16 cellular contexts compared by ENCODE assay signal in the genomic region with DNA sequence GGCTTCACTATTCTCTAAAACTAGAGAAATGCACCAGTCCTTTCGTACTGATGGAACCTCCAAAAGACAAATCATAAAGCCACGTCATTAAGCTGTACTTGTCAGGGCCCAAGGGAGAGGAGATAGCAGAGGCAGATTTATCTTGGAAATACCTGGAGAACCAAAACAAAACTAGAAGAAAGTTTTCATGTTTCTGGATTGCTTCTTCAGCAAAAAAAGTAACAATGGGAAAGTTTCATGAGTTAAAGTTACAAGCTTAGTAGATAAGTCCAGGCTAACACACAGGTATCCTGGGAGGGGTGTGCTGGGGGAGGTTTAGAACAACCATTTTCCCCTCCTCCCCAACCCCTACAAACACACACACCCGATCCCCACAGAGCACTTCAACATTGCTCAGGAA. TPM values are rescaled to one million over a fixed set of nuclear protein-coding genes. Genes with fewer than 3 reads are reported as not detected.
DNase-seq lines count a peak whose midpoint lies in the region; ATAC-seq, FAIRE-seq and TF ChIP-seq lines count a peak whose summit lies in the region.
"Had no signal": no experiment of that assay in that cellular context is flagged by ENCODE, and none has a peak within 500 bp of the region (broad histone marks: within the 10 kb centered on the region; RNA-seq: fewer than 3 reads in every experiment).

No MANE protein-coding gene starts in this region.

- no peak overlapping the region for H3K27ac ChIP-seq in CD4-positive, CD25-positive, alpha-beta regulatory T cell (ENCODE audit: insufficient read depth, low read length, poor library complexity, severe bottlenecking)
- H3K27ac ChIP-seq: ovary had no signal

- peaks cover 94% of the 10 kb centered on the region for H3K4me1 ChIP-seq in CD4-positive, CD25-positive, alpha-beta regulatory T cell (ENCODE audit: control insufficient read depth, insufficient read depth, low read length, poor library complexity, severe bottlenecking)

- peaks cover 87% of the 10 kb centered on the region for H3K4me1 Mint-ChIP-seq in activated CD4-positive, alpha-beta T cell treated with anti-CD3 and anti-CD28 coated beads, Interleukin-2, amount 10 ng/mL, durations not matched to agents 7 days and 5 days
- H3K4me1 Mint-ChIP-seq in CD4-positive, CD25-positive, alpha-beta regulatory T cell: peaks cover 27 to 98% (median 59%) of the 10 kb centered on the region in 4 donors
- H3K4me1 Mint-ChIP-seq in activated CD8-positive, alpha-beta T cell treated with anti-CD3 and anti-CD28 coated beads, Interleukin-2, amount 10 ng/mL, durations not matched to agents 7 days and 5 days (ENCODE audit: low read depth): peaks cover 88% of the 10 kb centered on the region
- H3K4me1 Mint-ChIP-seq in nephron: peaks cover 81% of the 10 kb centered on the region

- no peak for TF ChIP-seq CTCF in nephron (IDR thresholded peaks at IDR 0.05; ENCODE audit: unreplicated experiment in 3 of 3)
- no peak for TF ChIP-seq CTCF in D721Med (IDR thresholded peaks at IDR 0.05; ENCODE audit: insufficient read depth, missing control alignments)

- FAIRE-seq in D721Med (lab: Jason Lieb, UNC): no peak

- CTCF ChIA-PET in activated CD4-positive, alpha-beta T cell treated with anti-CD3 and anti-CD28 coated beads, Interleukin-2, amount 10 ng/mL, durations not matched to agents 7 days and 5 days (lab: Charles Lee): interaction anchor here (1.1 to 3.4 kb wide), 2 partner anchors 12 to 152 kb away, joined by 4 to 17 read pairs; no protein-coding TSS in a partner anchor
- CTCF ChIA-PET in activated CD8-positive, alpha-beta T cell treated with anti-CD3 and anti-CD28 coated beads, Interleukin-2, amount 10 ng/mL, durations not matched to agents 7 days and 5 days (lab: Charles Lee): interaction anchor here (1.8 to 3.0 kb wide), 2 partner anchors 9 to 11 kb away, joined by 4 to 17 read pairs; no protein-coding TSS in a partner anchor

- peaks cover 5% of the 10 kb centered on the region for H3K36me3 ChIP-seq in CD4-positive, CD25-positive, alpha-beta regulatory T cell (ENCODE audit: control insufficient read depth, insufficient read depth, low read length)
- H3K36me3 ChIP-seq: ovary had no signal

- peaks cover 20% of the 10 kb centered on the region for H3K36me3 Mint-ChIP-seq in activated CD4-positive, alpha-beta T cell treated with anti-CD3 and anti-CD28 coated beads, Interleukin-2, amount 10 ng/mL, durations not matched to agents 7 days and 5 days (ENCODE audit: low read depth)
- peaks cover 5% of the 10 kb centered on the region for H3K36me3 Mint-ChIP-seq in CD4-positive, CD25-positive, alpha-beta regulatory T cell
- H3K36me3 Mint-ChIP-seq in activated CD8-positive, alpha-beta T cell treated with anti-CD3 and anti-CD28 coated beads, Interleukin-2, amount 10 ng/mL, durations not matched to agents 7 days and 5 days (ENCODE audit: low read depth): peaks cover 34% of the 10 kb centered on the region
- H3K36me3 Mint-ChIP-seq in nephron (ENCODE audit: low read depth): no peaks in the 10 kb centered on the region

- no peak for ATAC-seq in CD4-positive, CD25-positive, alpha-beta regulatory T cell (ENCODE audit: low read depth in 2 of 2)
- ATAC-seq in activated CD8-positive, alpha-beta T cell treated with anti-CD3 and anti-CD28 coated beads, Interleukin-2, amount 10 ng/mL, durations not matched to agents 7 days and 5 days: no peak
- no peak for ATAC-seq in HG02798 (IDR thresholded peaks at IDR 0.05; ENCODE audit: poor library complexity, unreplicated experiment)
- ATAC-seq: Panc1; stimulated activated memory B cell treated with anti-CD40 and anti-IgM and Interleukin-4, amounts not matched to agents 10 μg/mL and 1 μg/mL and 100 μg/mL, for 72 hours had no signal

- peak overlapping the region; percentile 73 for H3K27ac Mint-ChIP-seq in activated CD4-positive, alpha-beta T cell treated with anti-CD3 and anti-CD28 coated beads, Interleukin-2, amount 10 ng/mL, durations not matched to agents 7 days and 5 days
- H3K27ac Mint-ChIP-seq in CD4-positive, CD25-positive, alpha-beta regulatory T cell: peak overlapping the region; percentile 82 to 100 (median 91)
- H3K27ac Mint-ChIP-seq in activated CD8-positive, alpha-beta T cell treated with anti-CD3 and anti-CD28 coated beads, Interleukin-2, amount 10 ng/mL, durations not matched to agents 7 days and 5 days: peak overlapping the region; percentile 1
- peak overlapping the region in 2 of 3 experiments; percentile 63 to 82 for H3K27ac Mint-ChIP-seq in nephron
- H3K27ac Mint-ChIP-seq: stimulated activated memory B cell treated with anti-CD40 and anti-IgM and Interleukin-4, amounts not matched to agents 10 μg/mL and 1 μg/mL and 100 μg/mL, for 72 hours had no signal

- no peak for DNase-seq in activated CD4-positive, alpha-beta T cell treated with anti-CD3 and anti-CD28 coated beads, Interleukin-2, amount 10 ng/mL, durations not matched to agents 7 days and 5 days
- no peak for DNase-seq in activated CD4-positive, alpha-beta T cell treated with anti-CD3 and anti-CD28 coated beads for 4 hours
- DNase-seq in CD4-positive, CD25-positive, alpha-beta regulatory T cell: no peak
- DNase-seq in activated CD8-positive, alpha-beta T cell treated with anti-CD3 and anti-CD28 coated beads, Interleukin-2, amount 10 ng/mL, durations not matched to agents 7 days and 5 days: no peak
- no peak for DNase-seq in SW 1271 (lab: John Stamatoyannopoulos, UW)
- no peak for DNase-seq in D721Med (ENCODE audit: insufficient read length, low spot score)
- DNase-seq: central memory CD4-positive, alpha-beta T cell; effector memory CD4-positive, alpha-beta T cell; hippocampal formation; NCI-H524 treated with DMSO at 0.1 percent for 48 hours; ovary; spleen had no signal

- no peaks in the 10 kb centered on the region for H3K9me3 ChIP-seq in CD4-positive, CD25-positive, alpha-beta regulatory T cell (ENCODE audit: control insufficient read depth in 2 of 2, low read length in 2 of 2)
- H3K9me3 ChIP-seq: ovary, spleen had no signal

- H3K4me3 ChIP-seq in CD4-positive, CD25-positive, alpha-beta regulatory T cell (ENCODE audit: low read depth, low read length): peak overlapping the region; percentile 13
- H3K4me3 ChIP-seq: ovary, spleen had no signal

- no peaks in the 10 kb centered on the region for H3K27me3 Mint-ChIP-seq in activated CD4-positive, alpha-beta T cell treated with anti-CD3 and anti-CD28 coated beads, Interleukin-2, amount 10 ng/mL, durations not matched to agents 7 days and 5 days
- H3K27me3 Mint-ChIP-seq in CD4-positive, CD25-positive, alpha-beta regulatory T cell: no peaks in the 10 kb centered on the region
- H3K27me3 Mint-ChIP-seq in activated CD8-positive, alpha-beta T cell treated with anti-CD3 and anti-CD28 coated beads, Interleukin-2, amount 10 ng/mL, durations not matched to agents 7 days and 5 days (ENCODE audit: low read depth): no peaks in the 10 kb centered on the region
- H3K27me3 Mint-ChIP-seq in nephron (ENCODE audit: low read depth): peaks cover 4% of the 10 kb centered on the region
- H3K27me3 Mint-ChIP-seq: stimulated activated memory B cell treated with anti-CD40 and anti-IgM and Interleukin-4, amounts not matched to agents 10 μg/mL and 1 μg/mL and 100 μg/mL, for 72 hours had no signal

- POLR2A ChIA-PET in activated CD4-positive, alpha-beta T cell treated with anti-CD3 and anti-CD28 coated beads, Interleukin-2, amount 10 ng/mL, durations not matched to agents 7 days and 5 days (lab: Charles Lee): no interaction called here
- POLR2A ChIA-PET in activated CD8-positive, alpha-beta T cell treated with anti-CD3 and anti-CD28 coated beads, Interleukin-2, amount 10 ng/mL, durations not matched to agents 7 days and 5 days (lab: Charles Lee): no interaction called here

- H3K4me3 Mint-ChIP-seq in activated CD4-positive, alpha-beta T cell treated with anti-CD3 and anti-CD28 coated beads, Interleukin-2, amount 10 ng/mL, durations not matched to agents 7 days and 5 days: no peak overlapping the region
- peak overlapping the region in 1 of 4 donors; percentile 84 for H3K4me3 Mint-ChIP-seq in CD4-positive, CD25-positive, alpha-beta regulatory T cell
- H3K4me3 Mint-ChIP-seq in activated CD8-positive, alpha-beta T cell treated with anti-CD3 and anti-CD28 coated beads, Interleukin-2, amount 10 ng/mL, durations not matched to agents 7 days and 5 days: no peak overlapping the region
- no peak overlapping the region for H3K4me3 Mint-ChIP-seq in nephron
- H3K4me3 Mint-ChIP-seq: stimulated activated memory B cell treated with anti-CD40 and anti-IgM and Interleukin-4, amounts not matched to agents 10 μg/mL and 1 μg/mL and 100 μg/mL, for 72 hours had no signal

- no peaks in the 10 kb centered on the region for H3K27me3 ChIP-seq in CD4-positive, CD25-positive, alpha-beta regulatory T cell (ENCODE audit: control insufficient read depth, insufficient read depth, low read length)
- H3K27me3 ChIP-seq: ovary, spleen had no signal

- peaks cover 5% of the 10 kb centered on the region for H3K9me3 Mint-ChIP-seq in activated CD4-positive, alpha-beta T cell treated with anti-CD3 and anti-CD28 coated beads, Interleukin-2, amount 10 ng/mL, durations not matched to agents 7 days and 5 days
- H3K9me3 Mint-ChIP-seq in CD4-positive, CD25-positive, alpha-beta regulatory T cell: no peaks in the 10 kb centered on the region
- H3K9me3 Mint-ChIP-seq in activated CD8-positive, alpha-beta T cell treated with anti-CD3 and anti-CD28 coated beads, Interleukin-2, amount 10 ng/mL, durations not matched to agents 7 days and 5 days (ENCODE audit: insufficient read depth): no peaks in the 10 kb centered on the region
- H3K9me3 Mint-ChIP-seq in nephron: no peaks in the 10 kb centered on the region
- H3K9me3 Mint-ChIP-seq: stimulated activated memory B cell treated with anti-CD40 and anti-IgM and Interleukin-4, amounts not matched to agents 10 μg/mL and 1 μg/mL and 100 μg/mL, for 72 hours had no signal

RNA-seq across cellular contexts. Expression of a gene that starts 21.6 kb away (rescaled TPM):
- 10 to 100 TPM; 97.4 to 98.0 TPM for total RNA-seq in activated CD4-positive, alpha-beta T cell treated with anti-CD3 and anti-CD28 coated beads, Interleukin-2, amount 10 ng/mL, durations not matched to agents 7 days and 5 days
- 106 TPM for total RNA-seq in CD4-positive, CD25-positive, alpha-beta regulatory T cell
- polyA plus RNA-seq in CD4-positive, CD25-positive, alpha-beta regulatory T cell: 10 to 100 TPM in 2 of 4 donors, 1 to 10 TPM in 2; 8.0 to 12.1 (median 10.0) TPM
- total RNA-seq in activated CD8-positive, alpha-beta T cell treated with anti-CD3 and anti-CD28 coated beads, Interleukin-2, amount 10 ng/mL, durations not matched to agents 7 days and 5 days: 10 to 100 TPM; 82.2 to 93.6 TPM

RNA-seq across cellular contexts. Expression of a gene that starts 42.3 kb away (rescaled TPM):
- total RNA-seq in activated CD4-positive, alpha-beta T cell treated with anti-CD3 and anti-CD28 coated beads, Interleukin-2, amount 10 ng/mL, durations not matched to agents 7 days and 5 days: 10 to 100 TPM; 17.2 to 21.0 TPM
- total RNA-seq in CD4-positive, CD25-positive, alpha-beta regulatory T cell: 38.8 TPM
- polyA plus RNA-seq in CD4-positive, CD25-positive, alpha-beta regulatory T cell: 1 to 10 TPM; 1.2 to 3.1 (median 2.8) TPM
- total RNA-seq in activated CD8-positive, alpha-beta T cell treated with anti-CD3 and anti-CD28 coated beads, Interleukin-2, amount 10 ng/mL, durations not matched to agents 7 days and 5 days: 10 to 100 TPM; 11.4 to 12.0 TPM

RNA-seq across cellular contexts. Expression of a gene that starts 51.7 kb away (rescaled TPM):
- 10 to 100 TPM; 11.8 TPM for total RNA-seq in activated CD4-positive, alpha-beta T cell treated with anti-CD3 and anti-CD28 coated beads, Interleukin-2, amount 10 ng/mL, durations not matched to agents 7 days and 5 days
- 25.0 TPM for total RNA-seq in CD4-positive, CD25-positive, alpha-beta regulatory T cell
- 1 to 10 TPM; 4.9 to 9.5 (median 7.5) TPM for polyA plus RNA-seq in CD4-positive, CD25-positive, alpha-beta regulatory T cell
- 1 to 10 TPM; 6.2 to 6.8 TPM for total RNA-seq in activated CD8-positive, alpha-beta T cell treated with anti-CD3 and anti-CD28 coated beads, Interleukin-2, amount 10 ng/mL, durations not matched to agents 7 days and 5 days

RNA-seq across cellular contexts. Expression of a gene that starts 52.7 kb away (rescaled TPM):
- total RNA-seq in activated CD4-positive, alpha-beta T cell treated with anti-CD3 and anti-CD28 coated beads, Interleukin-2, amount 10 ng/mL, durations not matched to agents 7 days and 5 days: 100 to 1,000 TPM; 207 to 233 TPM
- 120 TPM for total RNA-seq in CD4-positive, CD25-positive, alpha-beta regulatory T cell
- polyA plus RNA-seq in CD4-positive, CD25-positive, alpha-beta regulatory T cell: 100 to 1,000 TPM; 408 to 499 (median 465) TPM
- total RNA-seq in activated CD8-positive, alpha-beta T cell treated with anti-CD3 and anti-CD28 coated beads, Interleukin-2, amount 10 ng/mL, durations not matched to agents 7 days and 5 days: 100 to 1,000 TPM; 225 to 228 TPM

Comparison
In these comparisons a context has a peak if more than half of its experiments do, and no peak if none do; other contexts are left out.
1. H3K27ac Mint-ChIP-seq: peak in every context shown above with its lines; median percentile 91 in CD4-positive, CD25-positive, alpha-beta regulatory T cell; 73 in activated CD4-positive, alpha-beta T cell treated with anti-CD3 and anti-CD28 coated beads, Interleukin-2, amount 10 ng/mL, durations not matched to agents 7 days and 5 days; 72 in nephron; 1 in activated CD8-positive, alpha-beta T cell treated with anti-CD3 and anti-CD28 coated beads, Interleukin-2, amount 10 ng/mL, durations not matched to agents 7 days and 5 days.